ENCODE assay signal across 20 cellular contexts in genomic region chr12:130054803-130055202, GRCh38.
DNase-seq lines count a peak whose midpoint lies in the region; ATAC-seq, FAIRE-seq and TF ChIP-seq lines count a peak whose summit lies in the region.
"Had no signal": no experiment of that assay in that cellular context is flagged by ENCODE, and none has a peak within 500 bp of the region (broad histone marks: within the 10 kb centered on the region; RNA-seq: fewer than 3 reads in every experiment).

No MANE protein-coding gene starts in this region.

- TF ChIP-seq POLR2A in HepG2 (IDR thresholded peaks at IDR 0.05; ENCODE audit: insufficient read depth in 1 of 2, low read depth in 2 of 2, low read length in 2 of 2), result no peak
- TF ChIP-seq POLR2A in right lobe of liver (IDR thresholded peaks at IDR 0.05), result no peak

- no peak for TF ChIP-seq EP300 in HepG2 (IDR thresholded peaks at IDR 0.05; ENCODE audit: low read depth in 2 of 2, low read length in 2 of 2)
- no peak for TF ChIP-seq EP300 in HepG2 (CRISPR knock-in tag; IDR thresholded peaks at IDR 0.05; ENCODE audit: borderline replicate concordance)

- no peak overlapping the region for H3K9ac ChIP-seq in HepG2 (ENCODE audit: insufficient read depth, low read depth, low read length)
- H3K9ac ChIP-seq: KMS-11 had no signal

- H3K36me3 Mint-ChIP-seq in T-helper 1 cell treated with Interleukin-12 subunit alpha and Interleukin-12 subunit beta and Interleukin-4 antibody, amounts not matched to agents 30 μg/mL and 1 μg/mL, for 36 hours (ENCODE audit: low read depth), result no peaks in the 10 kb centered on the region
- H3K36me3 Mint-ChIP-seq in endothelial cell (ENCODE audit: low read depth, unreplicated experiment), result peaks cover 37% of the 10 kb centered on the region
- H3K36me3 Mint-ChIP-seq: CD4-positive, CD25-positive, alpha-beta regulatory T cell had no signal

- CTCF ChIA-PET in HepG2 (lab: Yijun Ruan, JAX; ENCODE audit: low intra/inter-chr PET ratio, low total read pairs), result no interaction called here

- no peak overlapping the region for H3K4me2 ChIP-seq in HepG2 (ENCODE audit: low read depth, low read length)
- H3K4me2 ChIP-seq: KMS-11 had no signal

- H3K79me2 ChIP-seq in HepG2 (ENCODE audit: insufficient read depth, low read length), result no peaks in the 10 kb centered on the region

- no peaks in the 10 kb centered on the region for H3K36me3 ChIP-seq in HepG2 (replicated peaks in 1 of 2; ENCODE audit: control insufficient read depth in 1 of 2, insufficient read depth in 2 of 2, low read length in 2 of 2)
- no peaks in the 10 kb centered on the region for H3K36me3 ChIP-seq in right lobe of liver
- H3K36me3 ChIP-seq: HAP-1 had no signal

- peaks cover 0 to 6% of the 10 kb centered on the region in 2 experiments; a peak in 2 of 5 replicates for H3K27me3 ChIP-seq in HepG2 (ENCODE audit: control insufficient read depth in 1 of 2, insufficient read depth in 2 of 2, low read length in 2 of 2)
- H3K27me3 ChIP-seq in right lobe of liver, result no peaks in the 10 kb centered on the region

- no peaks in the 10 kb centered on the region for H4K20me1 ChIP-seq in HepG2 (ENCODE audit: insufficient read depth, low read length)

- H3K27ac Mint-ChIP-seq in T-helper 1 cell treated with Interleukin-12 subunit alpha and Interleukin-12 subunit beta and Interleukin-4 antibody, amounts not matched to agents 30 μg/mL and 1 μg/mL, for 36 hours, result peak overlapping the region; percentile 31
- peak overlapping the region; percentile 33 for H3K27ac Mint-ChIP-seq in endothelial cell (ENCODE audit: unreplicated experiment)
- H3K27ac Mint-ChIP-seq: B cell; CD4-positive, CD25-positive, alpha-beta regulatory T cell had no signal

- TF ChIP-seq RAD21 in HepG2 (CRISPR knock-in tag; IDR thresholded peaks at IDR 0.05), result no peak

- no peaks in the 10 kb centered on the region for H3K9me3 ChIP-seq in HepG2 (ENCODE audit: low read length)
- no peaks in the 10 kb centered on the region for H3K9me3 ChIP-seq in right lobe of liver
- H3K9me3 ChIP-seq: HAP-1 had no signal

- WGBS in HepG2 (ENCODE audit: low lambda C conversion rate), result 77% methylated on average over 5 of the region's 5 CpGs
- 66% methylated on average over 5 of the region's 5 CpGs for WGBS in right lobe of liver (ENCODE audit: insufficient coverage, low coverage, low lambda C conversion rate, missing lambda C conversion rate)

- DNase-seq in T-helper 1 cell, result no peak
- DNase-seq in HepG2 (ENCODE audit: low spot score), result no peak
- DNase-seq in right lobe of liver, result no peak
- no peak for DNase-seq in endothelial cell (ENCODE audit: low spot score)
- no peak for DNase-seq in urothelium cell line (ENCODE audit: low spot score)
- DNase-seq in NCI-H1930 (lab: John Stamatoyannopoulos, UW), result no peak
- DNase-seq: Caco-2, DMS153, NCI-H1436, NCI-H2029 treated with DMSO at 0.1 percent for 48 hours, NCI-H2171 treated with DMSO at 0.1 percent for 48 hours, NCI-H748 treated with DMSO at 0.1 percent for 48 hours, PC-3 had no signal

- no peak overlapping the region for H3K4me3 Mint-ChIP-seq in T-helper 1 cell treated with Interleukin-12 subunit alpha and Interleukin-12 subunit beta and Interleukin-4 antibody, amounts not matched to agents 30 μg/mL and 1 μg/mL, for 36 hours
- H3K4me3 Mint-ChIP-seq in endothelial cell (ENCODE audit: unreplicated experiment), result peak overlapping the region; percentile 73
- H3K4me3 Mint-ChIP-seq: B cell; CD4-positive, CD25-positive, alpha-beta regulatory T cell had no signal

- H3K27me3 Mint-ChIP-seq in T-helper 1 cell treated with Interleukin-12 subunit alpha and Interleukin-12 subunit beta and Interleukin-4 antibody, amounts not matched to agents 30 μg/mL and 1 μg/mL, for 36 hours (ENCODE audit: low read depth), result peaks cover 11% of the 10 kb centered on the region
- H3K27me3 Mint-ChIP-seq in endothelial cell (ENCODE audit: unreplicated experiment), result peaks cover 15% of the 10 kb centered on the region
- H3K27me3 Mint-ChIP-seq: CD4-positive, CD25-positive, alpha-beta regulatory T cell had no signal

- BruUV-seq in HepG2 (replicated peaks; lab: Mats Ljungman, UMichigan), result no TSS peak

- TF ChIP-seq CTCF in HepG2 (CRISPR knock-in tag; IDR thresholded peaks at IDR 0.05) (no peak), right lobe of liver (IDR thresholded peaks at IDR 0.05) (no peak), endothelial cell (IDR thresholded peaks at IDR 0.05; ENCODE audit: unreplicated experiment) (no peak)

- H3K4me1 Mint-ChIP-seq in T-helper 1 cell treated with Interleukin-12 subunit alpha and Interleukin-12 subunit beta and Interleukin-4 antibody, amounts not matched to agents 30 μg/mL and 1 μg/mL, for 36 hours (ENCODE audit: low read depth), result no peaks in the 10 kb centered on the region
- H3K4me1 Mint-ChIP-seq in endothelial cell (ENCODE audit: unreplicated experiment), result peaks cover 5% of the 10 kb centered on the region
- H3K4me1 Mint-ChIP-seq: B cell; CD4-positive, CD25-positive, alpha-beta regulatory T cell had no signal

- POLR2A ChIA-PET in HepG2 (lab: Yijun Ruan, JAX), result no interaction called here

- H3K4me3 ChIP-seq in HepG2 (replicated peaks in 1 of 3; ENCODE audit: insufficient read depth in 1 of 3, low read depth in 2 of 3, low read length in 3 of 3) (no peak overlapping the region), right lobe of liver (no peak overlapping the region)
- H3K4me3 ChIP-seq: HAP-1 had no signal

- in situ Hi-C loops in HepG2 (cut with HindIII; ENCODE audit: extremely low pct_ligation_motif_present, low pct_unique_long_range_greater_than_20kb), result no loop called here

- intact Hi-C loops in HepG2 (cut with micrococcal nuclease; ENCODE audit: unreplicated experiment) (no loop called here), right lobe of liver (cut with DNase I) (no loop called here)

- H3K27ac ChIP-seq in HepG2 (ENCODE audit: extremely low read length, insufficient read depth, low read length) (no peak overlapping the region), right lobe of liver (no peak overlapping the region)
- H3K27ac ChIP-seq: 22Rv1, KMS-11 had no signal

- no peak overlapping the region for H2AFZ ChIP-seq in HepG2 (ENCODE audit: low read length)

- ATAC-seq in HepG2 (no peak), right lobe of liver (no peak), HG03460 (IDR thresholded peaks at IDR 0.05; ENCODE audit: unreplicated experiment) (no peak)
- ATAC-seq: PC-3 had no signal

- peaks cover 17% of the 10 kb centered on the region for H3K9me3 Mint-ChIP-seq in T-helper 1 cell treated with Interleukin-12 subunit alpha and Interleukin-12 subunit beta and Interleukin-4 antibody, amounts not matched to agents 30 μg/mL and 1 μg/mL, for 36 hours
- H3K9me3 Mint-ChIP-seq in endothelial cell (ENCODE audit: unreplicated experiment), result peaks cover 72% of the 10 kb centered on the region

- H3K4me1 ChIP-seq in HepG2 (ENCODE audit: insufficient read depth, low read length) (no peaks in the 10 kb centered on the region), right lobe of liver (no peaks in the 10 kb centered on the region)
- H3K4me1 ChIP-seq: Caco-2, HAP-1 had no signal

- FAIRE-seq in HepG2 (lab: Jason Lieb, UNC), result peak; percentile 4
- peak; percentile 96 for FAIRE-seq in urothelium cell line (lab: Jason Lieb, UNC)

TF ChIP-seq in HepG2, 621 proteins besides CTCF, POLR2A, EP300 and RAD21 (continues in another document):
- TF ChIP-seq, protein P1, sequence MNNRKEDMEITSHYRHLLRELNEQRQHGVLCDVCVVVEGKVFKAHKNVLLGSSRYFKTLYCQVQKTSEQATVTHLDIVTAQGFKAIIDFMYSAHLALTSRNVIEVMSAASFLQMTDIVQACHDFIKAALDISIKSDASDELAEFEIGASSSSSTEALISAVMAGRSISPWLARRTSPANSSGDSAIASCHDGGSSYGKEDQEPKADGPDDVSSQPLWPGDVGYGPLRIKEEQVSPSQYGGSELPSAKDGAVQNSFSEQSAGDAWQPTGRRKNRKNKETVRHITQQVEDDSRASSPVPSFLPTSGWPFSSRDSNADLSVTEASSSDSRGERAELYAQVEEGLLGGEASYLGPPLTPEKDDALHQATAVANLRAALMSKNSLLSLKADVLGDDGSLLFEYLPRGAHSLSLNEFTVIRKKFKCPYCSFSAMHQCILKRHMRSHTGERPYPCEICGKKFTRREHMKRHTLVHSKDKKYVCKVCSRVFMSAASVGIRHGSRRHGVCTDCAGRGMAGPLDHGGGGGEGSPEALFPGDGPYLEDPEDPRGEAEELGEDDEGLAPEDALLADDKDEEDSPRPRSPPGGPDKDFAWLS (CRISPR knock-in tag; IDR thresholded peaks at IDR 0.05; ENCODE audit: borderline replicate concordance), result no peak
